Comparison of ENCODE assay signal across 8 cellular contexts in the genomic region with DNA sequence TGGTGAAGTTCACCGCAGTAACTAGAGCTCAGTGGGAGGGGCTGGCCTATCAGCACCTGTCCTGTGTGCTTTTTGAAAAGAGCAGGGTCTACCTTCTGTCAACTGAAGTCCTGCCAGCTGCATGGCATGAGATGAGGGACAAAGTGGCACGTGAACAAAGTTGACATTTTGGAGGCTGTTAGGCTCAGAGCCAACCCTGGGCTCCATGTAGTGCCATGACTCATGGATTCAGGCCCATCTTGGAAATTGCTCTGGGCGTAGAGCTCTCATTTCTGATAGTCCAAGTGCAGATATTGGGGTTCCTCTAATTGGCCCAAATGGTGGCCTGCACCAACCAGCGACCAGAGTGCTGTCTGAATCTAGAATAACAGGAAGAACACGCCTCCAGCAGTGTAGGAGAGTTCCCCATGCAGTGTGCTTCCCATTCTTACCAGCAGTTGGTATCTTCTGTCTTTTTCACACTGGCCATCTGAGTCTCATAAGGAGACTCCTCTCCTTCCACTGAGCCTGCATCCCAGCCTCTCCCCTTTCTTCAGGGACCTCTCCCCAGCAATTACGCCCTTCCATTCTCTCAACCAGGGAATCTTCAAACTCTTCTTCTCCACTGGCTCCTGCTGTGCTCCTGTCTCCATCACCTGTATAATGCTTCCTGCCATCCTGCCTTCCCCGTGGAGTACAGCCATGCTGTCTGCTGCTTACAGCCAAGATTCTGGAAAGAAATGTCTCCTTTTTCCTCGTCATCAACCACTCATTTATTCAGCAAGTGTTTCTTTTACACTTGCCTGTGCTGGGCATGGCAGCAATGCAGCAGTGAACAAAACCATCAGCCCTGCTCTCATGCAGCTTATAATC. TPM values are rescaled to one million over a fixed set of nuclear protein-coding genes. Genes with fewer than 3 reads are reported as not detected.
A peak's percentile ranks its signal among the peaks of the same experiment; 100 is the strongest.
DNase-seq lines count a peak whose midpoint lies in the region; ATAC-seq and TF ChIP-seq lines count a peak whose summit lies in the region.

No MANE protein-coding gene starts in this region.

- H3K36me3 Mint-ChIP-seq in activated CD4-positive, alpha-beta T cell treated with anti-CD3 and anti-CD28 coated beads, Interleukin-2, amount 10 ng/mL, durations not matched to agents 24 days and 14 days (ENCODE audit: low read depth): peaks cover 26% of the 10 kb centered on the region
- H3K36me3 Mint-ChIP-seq in stimulated activated memory B cell treated with anti-CD40 and anti-IgM and Interleukin-4, amounts not matched to agents 10 μg/mL and 1 μg/mL and 100 μg/mL, for 72 hours: peaks cover 13% of the 10 kb centered on the region

- no peak overlapping the region for H3K9ac ChIP-seq in OCI-LY1 (ENCODE audit: low read length)

- no peak overlapping the region for H3K4me3 ChIP-seq in OCI-LY1 (ENCODE audit: low read depth, low read length, poor library complexity, severe bottlenecking)
- H3K4me3 ChIP-seq in epithelial cell of esophagus (ENCODE audit: low read length): no peak overlapping the region
- no peak overlapping the region for H3K4me3 ChIP-seq in HAP-1

- H3K27me3 Mint-ChIP-seq in activated CD4-positive, alpha-beta T cell treated with anti-CD3 and anti-CD28 coated beads, Interleukin-2, amount 10 ng/mL, durations not matched to agents 24 days and 14 days: no peaks in the 10 kb centered on the region
- H3K27me3 Mint-ChIP-seq in stimulated activated memory B cell treated with anti-CD40 and anti-IgM and Interleukin-4, amounts not matched to agents 10 μg/mL and 1 μg/mL and 100 μg/mL, for 72 hours: no peaks in the 10 kb centered on the region

- no peaks in the 10 kb centered on the region for H4K20me1 ChIP-seq in OCI-LY1 (ENCODE audit: insufficient read depth, low read length)

- peaks cover 88% of the 10 kb centered on the region for H3K4me1 Mint-ChIP-seq in activated CD4-positive, alpha-beta T cell treated with anti-CD3 and anti-CD28 coated beads, Interleukin-2, amount 10 ng/mL, durations not matched to agents 24 days and 14 days
- H3K4me1 Mint-ChIP-seq in stimulated activated memory B cell treated with anti-CD40 and anti-IgM and Interleukin-4, amounts not matched to agents 10 μg/mL and 1 μg/mL and 100 μg/mL, for 72 hours: peaks cover 87% of the 10 kb centered on the region

- H3F3A ChIP-seq in OCI-LY1 (ENCODE audit: insufficient read depth, low read length): no peaks in the 10 kb centered on the region

- DNase-seq in activated CD4-positive, alpha-beta T cell treated with anti-CD3 and anti-CD28 coated beads, Interleukin-2, amount 10 ng/mL, durations not matched to agents 24 days and 14 days: no peak
- DNase-seq in activated CD4-positive, alpha-beta T cell treated with anti-CD3 and anti-CD28 coated beads, Interleukin-2, amount 50 U/mL, for 1 hour: no peak
- peak; percentile 33 for DNase-seq in epithelial cell of esophagus (ENCODE audit: low read depth)
- DNase-seq in stimulated activated CD4-positive, alpha-beta T cell treated with anti-CD3 and anti-CD28 coated beads, Interleukin-1b, Interleukin-23, amount 100 ng/mL, for 48 hours: no peak
- no peak for DNase-seq in HAP-1 (ENCODE audit: low spot score in 2 of 2)

- no peak overlapping the region for H3K4me2 ChIP-seq in OCI-LY1 (ENCODE audit: low read length)

- H3K4me1 ChIP-seq in OCI-LY1 (ENCODE audit: insufficient read depth, low read length, severe bottlenecking) (peaks cover 48% of the 10 kb centered on the region), HAP-1 (peaks cover 4% of the 10 kb centered on the region)

- H3K27me3 ChIP-seq in OCI-LY1 (ENCODE audit: insufficient read depth, low read length) (no peaks in the 10 kb centered on the region; the same call in 1 of the 2 replicates), HAP-1 (ENCODE audit: low read depth) (no peaks in the 10 kb centered on the region)

- H3K27ac Mint-ChIP-seq in activated CD4-positive, alpha-beta T cell treated with anti-CD3 and anti-CD28 coated beads, Interleukin-2, amount 10 ng/mL, durations not matched to agents 24 days and 14 days: peak overlapping the region; percentile 99
- peak overlapping the region; percentile 90 for H3K27ac Mint-ChIP-seq in stimulated activated memory B cell treated with anti-CD40 and anti-IgM and Interleukin-4, amounts not matched to agents 10 μg/mL and 1 μg/mL and 100 μg/mL, for 72 hours

- no peaks in the 10 kb centered on the region for H3K79me2 ChIP-seq in OCI-LY1 (ENCODE audit: insufficient read depth, low read length)

- intact Hi-C loops in activated CD4-positive, alpha-beta T cell treated with anti-CD3 and anti-CD28 coated beads, Interleukin-2, amount 10 ng/mL, durations not matched to agents 24 days and 14 days (cut with micrococcal nuclease): loop anchor here (5.0 kb wide), 1 partner anchor 32 kb away; a partner anchor contains a TSS

- no peak for ATAC-seq in stimulated activated memory B cell treated with anti-CD40 and anti-IgM and Interleukin-4, amounts not matched to agents 10 μg/mL and 1 μg/mL and 100 μg/mL, for 72 hours
- no peak for ATAC-seq in GM19023 (IDR thresholded peaks at IDR 0.05; ENCODE audit: unreplicated experiment)

- H3K9me3 ChIP-seq in OCI-LY1 (ENCODE audit: low read length) (no peaks in the 10 kb centered on the region), HAP-1 (no peaks in the 10 kb centered on the region)

- in situ Hi-C loops in HAP-1 (cut with MboI; ENCODE audit: low sequenced_read_pairs): no loop called here

- no peak overlapping the region for H2AFZ ChIP-seq in OCI-LY1 (ENCODE audit: low read length)

- H3K9me3 Mint-ChIP-seq in activated CD4-positive, alpha-beta T cell treated with anti-CD3 and anti-CD28 coated beads, Interleukin-2, amount 10 ng/mL, durations not matched to agents 24 days and 14 days: no peaks in the 10 kb centered on the region
- no peaks in the 10 kb centered on the region for H3K9me3 Mint-ChIP-seq in stimulated activated memory B cell treated with anti-CD40 and anti-IgM and Interleukin-4, amounts not matched to agents 10 μg/mL and 1 μg/mL and 100 μg/mL, for 72 hours

- H3K36me3 ChIP-seq in OCI-LY1 (ENCODE audit: insufficient read depth, low read length) (no peaks in the 10 kb centered on the region), HAP-1 (replicated peaks) (no peaks in the 10 kb centered on the region)

- H3K4me3 Mint-ChIP-seq in activated CD4-positive, alpha-beta T cell treated with anti-CD3 and anti-CD28 coated beads, Interleukin-2, amount 10 ng/mL, durations not matched to agents 24 days and 14 days: peak overlapping the region; percentile 3
- H3K4me3 Mint-ChIP-seq in stimulated activated memory B cell treated with anti-CD40 and anti-IgM and Interleukin-4, amounts not matched to agents 10 μg/mL and 1 μg/mL and 100 μg/mL, for 72 hours: no peak overlapping the region

- no peaks in the 10 kb centered on the region for H3K9me2 ChIP-seq in OCI-LY1 (ENCODE audit: low read depth, low read length)

- TF ChIP-seq CTCF in OCI-LY1 (IDR thresholded peaks at IDR 0.05; ENCODE audit: low read length): 0 out of 2 replicates have a peak, but pooled peaks have one; percentile 8
- TF ChIP-seq CTCF in epithelial cell of esophagus (IDR thresholded peaks at IDR 0.05; ENCODE audit: insufficient read depth, low read depth, low read length, missing control alignments): peak; percentile 27

- no peak overlapping the region for H3K27ac ChIP-seq in OCI-LY1 (ENCODE audit: low read depth, low read length, poor library complexity, severe bottlenecking)

RNA-seq across cellular contexts. Expression of a gene that starts 30.4 kb away (rescaled TPM):
- total RNA-seq in activated CD4-positive, alpha-beta T cell treated with anti-CD3 and anti-CD28 coated beads, Interleukin-2, amount 10 ng/mL, durations not matched to agents 24 days and 14 days: 167 and 181 TPM in 2 replicates
